ENCODE assay signal across 28 cellular contexts in genomic region chrX:147733369-147733768, GRCh38.
"Had no signal": no experiment of that assay in that cellular context is flagged by ENCODE, and none has a peak within 500 bp of the region (broad histone marks: within the 10 kb centered on the region; RNA-seq: fewer than 3 reads in every experiment).

No MANE protein-coding gene starts in this region.

- H3K36me3 ChIP-seq: neural progenitor cell, ovary, spleen, suprapubic skin, tibial artery, transverse colon, upper lobe of right lung, uterus had no signal

- H3K9me3 ChIP-seq: ovary, spleen, suprapubic skin, testis, tibial artery, transverse colon, upper lobe of right lung, uterus had no signal

- H3K4me1 ChIP-seq: neural progenitor cell, parathyroid adenoma, psoas muscle, spleen, suprapubic skin, testis, tibial artery, transverse colon, upper lobe of right lung, uterus had no signal

- H3K4me3 ChIP-seq: neural progenitor cell, ovary, psoas muscle, skin epidermis, smooth muscle cell, spleen, suprapubic skin, testis, tibial artery, transverse colon, upper lobe of right lung, uterus had no signal

- H3K4me2 ChIP-seq: neural progenitor cell, smooth muscle cell had no signal

- H3K9ac ChIP-seq: neural progenitor cell, parathyroid adenoma had no signal

- H3K27me3 ChIP-seq: neural progenitor cell, ovary, spleen, suprapubic skin, testis, tibial artery, transverse colon, upper lobe of right lung, uterus had no signal

- ATAC-seq: natural killer cell; psoas muscle; right cardiac atrium; sciatic nerve; stimulated activated memory B cell treated with anti-CD40 and anti-IgM and Interleukin-4, amounts not matched to agents 10 μg/mL and 1 μg/mL and 100 μg/mL, for 72 hours; stimulated activated naive CD8-positive, alpha-beta T cell treated with anti-CD3 and anti-CD28 coated beads, Interleukin-15, amount 100 ng/mL, for 72 hours; stimulated activated naive CD8-positive, alpha-beta T cell treated with anti-CD3 and anti-CD28 coated beads, Interleukin-15, Interleukin-2, amounts not matched to agents 100 U/mL and 50 U/mL, for 24 hours; upper lobe of right lung had no signal

- H3K27ac ChIP-seq: neural progenitor cell, ovary, parathyroid adenoma, psoas muscle, skin epidermis, spleen, suprapubic skin, testis, tibial artery, transverse colon, upper lobe of right lung, uterus had no signal

- DNase-seq: natural killer cell; occipital lobe; ovary; posterior cingulate gyrus; psoas muscle; right cardiac atrium; spleen; stimulated activated CD4-positive, alpha-beta T cell treated with anti-CD3 and anti-CD28 coated beads, Interleukin-12 subunit alpha, Interleukin-12 subunit beta, amount 100 ng/mL, for 4 hours; stimulated activated CD4-positive, alpha-beta T cell treated with anti-CD3 and anti-CD28 coated beads, Interleukin-1b, Interleukin-23, amount 100 ng/mL, for 48 hours; stimulated activated CD4-positive, alpha-beta T cell treated with anti-CD3 and anti-CD28 coated beads, Interleukin-4, amount 100 ng/mL, for 1 hour; stimulated activated CD4-positive, alpha-beta T cell treated with anti-CD3 and anti-CD28 coated beads, Interleukin-4, amount 100 ng/mL, for 4 hours; stimulated activated CD8-positive, alpha-beta memory T cell treated with anti-CD3 and anti-CD28 coated beads, Interleukin-4, amount 100 ng/mL, for 48 hours; stimulated activated naive CD4-positive, alpha-beta T cell; stimulated activated naive CD8-positive, alpha-beta T cell treated with anti-CD3 and anti-CD28 coated beads, Interleukin-15, amount 100 ng/mL, for 72 hours; stimulated activated naive CD8-positive, alpha-beta T cell treated with anti-CD3 and anti-CD28 coated beads, Interleukin-15, Interleukin-2, amounts not matched to agents 100 U/mL and 50 U/mL, for 24 hours; substantia nigra; testis; tibial artery; transverse colon; upper lobe of right lung; uterus had no signal

- H3K79me2 ChIP-seq: parathyroid adenoma had no signal

- H2AFZ ChIP-seq: neural progenitor cell, parathyroid adenoma had no signal
